Comparison of ENCODE assay signal across 2 cellular contexts in genomic region chr1:118692143-118692542, GRCh38.
TF ChIP-seq lines count a peak whose summit lies in the region.

No MANE protein-coding gene starts in this region.

TF ChIP-seq in SK-N-SH, 30 proteins besides CTCF, POLR2A, EP300 and RAD21:
- TF ChIP-seq ZBTB33 (IDR thresholded peaks at IDR 0.05; ENCODE audit: borderline replicate concordance, low read depth), result no peak
- no peak for TF ChIP-seq IRF3 (IDR thresholded peaks at IDR 0.05; ENCODE audit: low read depth, low read length)
- no peak for TF ChIP-seq EZH2phosphoT487 (IDR thresholded peaks at IDR 0.05; ENCODE audit: borderline replicate concordance, low read depth)
- no peak for TF ChIP-seq FOXJ3 (CRISPR knock-in tag; IDR thresholded peaks at IDR 0.05)
- TF ChIP-seq REST (IDR thresholded peaks at IDR 0.05; ENCODE audit: low read depth, low read length), result no peak

TF ChIP-seq in SK-N-SH treated with all-trans-retinoic acid at 6 μM for 48 hours, 23 proteins besides CTCF, POLR2A, EP300 and RAD21:
- TF ChIP-seq POU6F1 (CRISPR knock-in tag; IDR thresholded peaks at IDR 0.05; ENCODE audit: borderline replicate concordance, low read depth) (no peak), ZFP30 (CRISPR knock-in tag; IDR thresholded peaks at IDR 0.05) (no peak), PATZ1 (CRISPR knock-in tag; IDR thresholded peaks at IDR 0.05; ENCODE audit: borderline replicate concordance) (no peak)
